ENCODE assay signal across 8 cellular contexts in genomic region chr11:66052664-66052982, GRCh38. TPM values are rescaled to one million over a fixed set of nuclear protein-coding genes. Genes with fewer than 3 reads are reported as not detected.
DNase-seq lines count a peak whose midpoint lies in the region; ATAC-seq, FAIRE-seq and TF ChIP-seq lines count a peak whose summit lies in the region.

No MANE protein-coding gene starts in this region.

- TF ChIP-seq CTCF in CD4-positive, alpha-beta T cell (IDR thresholded peaks at IDR 0.05), result no peak
- TF ChIP-seq CTCF in OCI-LY1 (IDR thresholded peaks at IDR 0.05; ENCODE audit: low read length) (no peak), endodermal cell (conservative IDR thresholded peaks at IDR 0.05) (no peak), neutrophil (IDR thresholded peaks at IDR 0.05) (no peak), GM10248 (IDR thresholded peaks at IDR 0.05; ENCODE audit: control extremely low read depth, extremely low read depth, low read depth, missing control alignments) (no peak)

- FAIRE-seq in RCC 7860 (lab: Jason Lieb, UNC), result no peak

- H3K36me3 ChIP-seq in OCI-LY1 (ENCODE audit: insufficient read depth, low read length) (peaks cover 40% of the 10 kb centered on the region), endodermal cell (ENCODE audit: control insufficient read depth, insufficient read depth, low read length) (peaks cover 40% of the 10 kb centered on the region), neutrophil (peaks cover 37% of the 10 kb centered on the region)

- no peaks in the 10 kb centered on the region for H3K9me2 ChIP-seq in OCI-LY1 (ENCODE audit: low read depth, low read length)

- H3K36me3 Mint-ChIP-seq in CD4-positive, alpha-beta T cell (ENCODE audit: low read depth), result peaks cover 56% of the 10 kb centered on the region
- H3K36me3 Mint-ChIP-seq in endodermal cell (ENCODE audit: low read depth), result peaks cover 34% of the 10 kb centered on the region

- CTCF ChIA-PET in CD4-positive, alpha-beta T cell (lab: Charles Lee), result interaction anchor here (1.1 to 1.5 kb wide), 6 partner anchors 9 to 341 kb away, joined by 3 to 8 read pairs (median 3); partner anchors contain the start of genes FIBP and KAT5
- CTCF ChIA-PET in GM10248 (lab: Yijun Ruan, JAX), result interaction anchor here (1.0 to 7.3 kb wide), 11 partner anchors 7 to 193 kb away, joined by 3 to 143 read pairs (median 4); partner anchors contain the start of genes CCDC85B, MUS81 and PACS1

- POLR2A ChIA-PET in CD4-positive, alpha-beta T cell (lab: Charles Lee), result interaction anchor here (0.7 to 1.9 kb wide), 18 partner anchors 10 to 438 kb away, joined by 3 to 19 read pairs (median 6); partner anchors contain the start of genes AP5B1, BANF1, CCDC85B and EIF1AD
- POLR2A ChIA-PET in GM10248 (lab: Yijun Ruan, JAX), result interaction anchor here (0.5 to 1.7 kb wide), 3 partner anchors 15 to 194 kb away, joined by 4 read pairs; no protein-coding TSS in a partner anchor

- peak overlapping the region; percentile 66 for H3K27ac ChIP-seq in CD4-positive, alpha-beta T cell (ENCODE audit: low read depth, low read length)
- H3K27ac ChIP-seq in OCI-LY1 (ENCODE audit: low read depth, low read length, poor library complexity, severe bottlenecking), result no peak overlapping the region
- peak overlapping the region; percentile 59 for H3K27ac ChIP-seq in endodermal cell (ENCODE audit: low read depth, low read length)
- H3K27ac ChIP-seq in neutrophil, result peak overlapping the region; percentile 84

- H4K20me1 ChIP-seq in OCI-LY1 (ENCODE audit: insufficient read depth, low read length), result no peaks in the 10 kb centered on the region

- no peaks in the 10 kb centered on the region for H3K9me3 ChIP-seq in CD4-positive, alpha-beta T cell (ENCODE audit: control insufficient read depth, low read length)
- H3K9me3 ChIP-seq in OCI-LY1 (ENCODE audit: low read length) (no peaks in the 10 kb centered on the region), endodermal cell (ENCODE audit: control insufficient read depth, low read length) (no peaks in the 10 kb centered on the region), neutrophil (no peaks in the 10 kb centered on the region)

- no peaks in the 10 kb centered on the region for H3K9me3 Mint-ChIP-seq in CD4-positive, alpha-beta T cell
- H3K9me3 Mint-ChIP-seq in endodermal cell, result no peaks in the 10 kb centered on the region

- H2AFZ ChIP-seq in OCI-LY1 (ENCODE audit: low read length), result no peak overlapping the region

- DNase-seq in CD4-positive, alpha-beta T cell, result no peak
- no peak for DNase-seq in endodermal cell
- DNase-seq in activated gamma-delta T cell (lab: John Stamatoyannopoulos, UW), result no peak
- DNase-seq in RCC 7860 (ENCODE audit: low spot score), result no peak
- DNase-seq in GM10248 (ENCODE audit: extremely low spot score), result no peak

- peak overlapping the region; percentile 97 for H3K27ac Mint-ChIP-seq in CD4-positive, alpha-beta T cell
- peak overlapping the region; percentile 99 for H3K27ac Mint-ChIP-seq in endodermal cell

- peaks cover 37% of the 10 kb centered on the region for H3K4me1 Mint-ChIP-seq in CD4-positive, alpha-beta T cell (ENCODE audit: low read depth)
- peaks cover 22% of the 10 kb centered on the region for H3K4me1 Mint-ChIP-seq in endodermal cell

- H3K79me2 ChIP-seq in OCI-LY1 (ENCODE audit: insufficient read depth, low read length), result peaks cover 16% of the 10 kb centered on the region

- H3K9ac ChIP-seq in OCI-LY1 (ENCODE audit: low read length) (peak overlapping the region; percentile 80), endodermal cell (ENCODE audit: extremely low read depth, low read length, poor library complexity, severe bottlenecking) (peak overlapping the region; percentile 93)

- WGBS in endodermal cell (ENCODE audit: insufficient coverage in 1 of 2, insufficient read length in 1 of 2), 2 experiments, result 0 to 2% methylated on average over 12 to 17 of the region's 17 CpGs

- intact Hi-C loops in CD4-positive, alpha-beta T cell (cut with DNase I, micrococcal nuclease), result loop anchor here (1.0 to 5.0 kb wide), 5 partner anchors 16 to 215 kb away; partner anchors contain the start of genes BANF1 (in 1 of the 2), C11orf68 (in 1 of the 2), DRAP1 (in 1 of the 2) and EIF1AD (in 1 of the 2)

- H3K4me1 ChIP-seq in OCI-LY1 (ENCODE audit: insufficient read depth, low read length, severe bottlenecking), result peaks cover 25% of the 10 kb centered on the region
- peaks cover 6% of the 10 kb centered on the region for H3K4me1 ChIP-seq in endodermal cell (ENCODE audit: control insufficient read depth, insufficient read depth, low read length)
- peaks cover 19 to 23% of the 10 kb centered on the region in 2 experiments for H3K4me1 ChIP-seq in neutrophil (ENCODE audit: control insufficient read depth in 1 of 2, insufficient read depth in 1 of 2, low read depth in 1 of 2, low read length in 1 of 2)

- H3K4me3 Mint-ChIP-seq in CD4-positive, alpha-beta T cell, result peak overlapping the region; percentile 100
- H3K4me3 Mint-ChIP-seq in endodermal cell, result peak overlapping the region; percentile 99

- ATAC-seq in CD4-positive, alpha-beta T cell (ENCODE audit: poor library complexity), result no peak
- ATAC-seq in GM21515 (IDR thresholded peaks at IDR 0.05; ENCODE audit: unreplicated experiment), result no peak

- peaks cover 5% of the 10 kb centered on the region for H3K27me3 Mint-ChIP-seq in CD4-positive, alpha-beta T cell
- peaks cover 4% of the 10 kb centered on the region for H3K27me3 Mint-ChIP-seq in endodermal cell (ENCODE audit: insufficient read depth)

- H3K27me3 ChIP-seq in CD4-positive, alpha-beta T cell (ENCODE audit: control insufficient read depth, insufficient read depth, low read length), result no peaks in the 10 kb centered on the region
- H3K27me3 ChIP-seq in OCI-LY1 (ENCODE audit: insufficient read depth, low read length) (no peaks in the 10 kb centered on the region), endodermal cell (ENCODE audit: control insufficient read depth, insufficient read depth, low read length, poor library complexity, severe bottlenecking) (no peaks in the 10 kb centered on the region), neutrophil (peaks cover 24% of the 10 kb centered on the region)

- H3K4me3 ChIP-seq in OCI-LY1 (ENCODE audit: low read depth, low read length, poor library complexity, severe bottlenecking) (peak overlapping the region; percentile 91), endodermal cell (ENCODE audit: low read length) (peak overlapping the region; percentile 98), neutrophil (ENCODE audit: low read depth in 1 of 2, low read length in 1 of 2) (peak overlapping the region; percentile 70 to 91)

- peak overlapping the region; percentile 81 for H3K4me2 ChIP-seq in OCI-LY1 (ENCODE audit: low read length)

- no peaks in the 10 kb centered on the region for H3F3A ChIP-seq in OCI-LY1 (ENCODE audit: insufficient read depth, low read length)

RNA-seq across cellular contexts. Expression of gene SF3B2, which starts 0.5 kb away (rescaled TPM):
- 100 to 1,000 TPM; 182 to 196 TPM for total RNA-seq in CD4-positive, alpha-beta T cell
- total RNA-seq in endodermal cell, result 100 to 1,000 TPM; 209 to 254 TPM
- 205 TPM for polyA plus RNA-seq in endodermal cell (2013, experiment 1 of 2)
- 190 TPM for polyA plus RNA-seq in endodermal cell (2013, experiment 2 of 2)

RNA-seq across cellular contexts. Expression of gene GAL3ST3, which starts 3.7 kb away (rescaled TPM):
- not detected for total RNA-seq in CD4-positive, alpha-beta T cell
- total RNA-seq in endodermal cell, result 10 to 100 TPM in 1 of 2 donors, 1 to 10 TPM in 1; 7.4 to 11.2 TPM
- polyA plus RNA-seq in endodermal cell (2013, experiment 1 of 2), result 10.6 TPM
- polyA plus RNA-seq in endodermal cell (2013, experiment 2 of 2), result 8.9 TPM

RNA-seq across cellular contexts. Expression of gene PACS1, which starts 17.4 kb away (rescaled TPM):
- total RNA-seq in CD4-positive, alpha-beta T cell, result 100 to 1,000 TPM; 179 to 183 TPM
- 10 to 100 TPM; 67.0 to 67.1 TPM for total RNA-seq in endodermal cell
- polyA plus RNA-seq in endodermal cell (2013, experiment 1 of 2), result 33.7 TPM
- 31.8 TPM for polyA plus RNA-seq in endodermal cell (2013, experiment 2 of 2)

RNA-seq across cellular contexts. Expression of gene CATSPER1, which starts 26.3 kb away (rescaled TPM):
- not detected for total RNA-seq in CD4-positive, alpha-beta T cell
- total RNA-seq in endodermal cell, result not detected
- polyA plus RNA-seq in endodermal cell (2013, experiment 1 of 2), result not detected
- polyA plus RNA-seq in endodermal cell (2013, experiment 2 of 2), result not detected

RNA-seq across cellular contexts. Expression of gene CST6, which starts 40.8 kb away (rescaled TPM):
- total RNA-seq in CD4-positive, alpha-beta T cell, result not detected
- total RNA-seq in endodermal cell, result 1 to 10 TPM; 2.1 to 4.2 TPM
- not detected for polyA plus RNA-seq in endodermal cell (2013, experiment 1 of 2)
- 0.41 TPM for polyA plus RNA-seq in endodermal cell (2013, experiment 2 of 2)

Comparison
In these comparisons a context has a peak if more than half of its experiments do, and no peak if none do; other contexts are left out.
1. RNA of gene GAL3ST3, which starts 3.7 kb away (total RNA-seq): 7.4 to 11.2 TPM in endodermal cell; not detected in CD4-positive, alpha-beta T cell; every median in the first group is over 4 times any median in the second.
2. Peak in every context shown above with its lines, with median percentiles within 50 percentile points of each other: H3K4me3 ChIP-seq.